In genomic region chr12:28222959-28223662, GRCh38 we compare ENCODE assay signal across 11 cellular contexts. TPM values are rescaled to one million over a fixed set of nuclear protein-coding genes. Genes with fewer than 3 reads are reported as not detected.
DNase-seq lines count a peak whose midpoint lies in the region; ATAC-seq, FAIRE-seq and TF ChIP-seq lines count a peak whose summit lies in the region.
"Had no signal": no experiment of that assay in that cellular context is flagged by ENCODE, and none has a peak within 500 bp of the region (broad histone marks: within the 10 kb centered on the region; RNA-seq: fewer than 3 reads in every experiment).

No MANE protein-coding gene starts in this region.

- ATAC-seq in GM18511 (IDR thresholded peaks at IDR 0.05; ENCODE audit: unreplicated experiment), result peak; percentile 92
- peak; percentile 94 for ATAC-seq in GM21423 (IDR thresholded peaks at IDR 0.05; ENCODE audit: unreplicated experiment)
- peak; percentile 90 for ATAC-seq in HG03280 (IDR thresholded peaks at IDR 0.05; ENCODE audit: unreplicated experiment)
- ATAC-seq in GM12878, result peak; percentile 93
- no peak for ATAC-seq in right cardiac atrium

- intact Hi-C loops in GM12878 (cut with micrococcal nuclease; ENCODE audit: unreplicated experiment), result loop anchor here (2.0 kb wide), 1 partner anchor 32 kb away; the partner anchor contains the start of gene CCDC91
- intact Hi-C loops in right cardiac atrium (cut with DNase I), result no loop called here
- intact Hi-C loops in prostate gland (cut with DNase I), result no loop called here

- CTCF ChIA-PET in GM12878 (lab: Yijun Ruan, JAX), result interaction anchor here (0.5 to 1.0 kb wide), 2 partner anchors 32 kb away, joined by 3 read pairs; no protein-coding TSS in a partner anchor

- H3K4me3 ChIP-seq in GM12878 (0 out of 2 replicates have a peak overlapping the region, but pooled peaks have one; percentile 5), right cardiac atrium (ENCODE audit: low read length) (no peak overlapping the region), prostate gland (no peak overlapping the region)
- H3K4me3 ChIP-seq: skin epidermis, uterus had no signal

- no peak overlapping the region for H2AFZ ChIP-seq in GM12878 (ENCODE audit: control insufficient read depth, low read depth, low read length)

- H3K9me3 ChIP-seq in GM12878 (replicated peaks; ENCODE audit: control insufficient read depth, insufficient read depth, low read length) (peaks cover 1% of the 10 kb centered on the region), right cardiac atrium (ENCODE audit: control insufficient read depth, low read length) (no peaks in the 10 kb centered on the region), prostate gland (no peaks in the 10 kb centered on the region)

- RAD21 ChIA-PET in GM12878 (lab: Charles Lee; ENCODE audit: unreplicated experiment), result interaction anchor here (1.2 to 2.0 kb wide), 3 partner anchors 12 to 29 kb away, joined by 4 to 9 read pairs (median 4); no protein-coding TSS in a partner anchor

- POLR2A ChIA-PET in GM12878 (lab: Charles Lee), result interaction anchor here (0.9 to 1.2 kb wide), 3 partner anchors 28 to 31 kb away, joined by 3 to 5 read pairs (median 3); no protein-coding TSS in a partner anchor

- no TSS peak for BruUV-seq in GM12878 (replicated peaks; lab: Mats Ljungman, UMichigan)

- TF ChIP-seq CTCF in GM12878 (IDR thresholded peaks at IDR 0.05 in 2 of 3, conservative IDR thresholded peaks at IDR 0.05 in 1 of 3; ENCODE audit: control insufficient read depth in 2 of 3, extremely low read depth in 1 of 3, insufficient read depth in 1 of 3, low read depth in 3 of 3, low read length in 3 of 3) (no peak), prostate gland (IDR thresholded peaks at IDR 0.05) (no peak)

- TF ChIP-seq EP300 in GM12878 (IDR thresholded peaks at IDR 0.05; ENCODE audit: borderline replicate concordance in 1 of 2, control insufficient read depth in 1 of 2, low read depth in 2 of 2, low read length in 2 of 2), result no peak

- H3K79me2 ChIP-seq in GM12878 (ENCODE audit: control insufficient read depth, insufficient read depth, low read length), result peaks cover 2% of the 10 kb centered on the region

- in situ Hi-C loops in GM12878 (cut with MboI), result no loop called here

- no peak for TF ChIP-seq POLR2A in GM12878 (IDR thresholded peaks at IDR 0.05; ENCODE audit: low read depth, low read length)
- TF ChIP-seq POLR2A in prostate gland (IDR thresholded peaks at IDR 0.05), result no peak

- SMC1A ChIA-PET in GM12878 (lab: Charles Lee; ENCODE audit: uncharacterized antibody, unreplicated experiment), result interaction anchor here (0.6 to 3.7 kb wide), 8 partner anchors 8 to 264 kb away, joined by 3 to 20 read pairs (median 3); no protein-coding TSS in a partner anchor

- H4K20me1 ChIP-seq in GM12878 (ENCODE audit: control insufficient read depth, insufficient read depth), result no peaks in the 10 kb centered on the region

- H3K27me3 ChIP-seq in GM12878 (replicated peaks in 1 of 2; ENCODE audit: control insufficient read depth in 2 of 2, insufficient read depth in 2 of 2, low read length in 1 of 2) (no peaks in the 10 kb centered on the region), right cardiac atrium (ENCODE audit: control insufficient read depth, insufficient read depth) (no peaks in the 10 kb centered on the region), prostate gland (replicated peaks; ENCODE audit: insufficient read depth) (no peaks in the 10 kb centered on the region)
- H3K27me3 ChIP-seq: uterus had no signal

- H3K36me3 ChIP-seq in GM12878 (ENCODE audit: control insufficient read depth in 2 of 2, insufficient read depth in 2 of 2, low read length in 1 of 2) (no peaks in the 10 kb centered on the region), prostate gland (no peaks in the 10 kb centered on the region)
- H3K36me3 ChIP-seq: uterus had no signal

- H3K4me1 ChIP-seq in GM12878 (ENCODE audit: control insufficient read depth, insufficient read depth, low read length), result peaks cover 19% of the 10 kb centered on the region; the same call in 1 of the 2 replicates
- H3K4me1 ChIP-seq in right cardiac atrium (ENCODE audit: control insufficient read depth, insufficient read depth, low read length), result no peaks in the 10 kb centered on the region
- no peaks in the 10 kb centered on the region for H3K4me1 ChIP-seq in prostate gland (replicated peaks)
- H3K4me1 ChIP-seq: uterus had no signal

- DNase-seq in GM12878 (ENCODE audit: low read depth, low spot score), result no peak
- no peak for DNase-seq in DMS 273 treated with DMSO at 0.1 percent for 48 hours (lab: John Stamatoyannopoulos, UW)
- DNase-seq in hepatic stellate cell (ENCODE audit: low spot score), result no peak
- DNase-seq in right cardiac atrium, result no peak
- no peak for DNase-seq in prostate gland (ENCODE audit: low spot score)
- DNase-seq: GF-D8, uterus had no signal

- H3K9ac ChIP-seq in GM12878 (ENCODE audit: control insufficient read depth, insufficient read depth, low read length), result no peak overlapping the region

- H3K4me2 ChIP-seq in GM12878 (ENCODE audit: control insufficient read depth, insufficient read depth), result peak overlapping the region; percentile 40

- peak; percentile 27 for FAIRE-seq in GM12878 (lab: Jason Lieb, UNC)

- 28% methylated on average over 3 of the region's 3 CpGs for WGBS in GM12878 (ENCODE audit: insufficient coverage, insufficient replicate concordance, low lambda C conversion rate, missing lambda C conversion rate)
- WGBS in right cardiac atrium, result 91% methylated on average over 3 of the region's 3 CpGs
- WGBS in prostate gland, result 75% methylated on average over 3 of the region's 3 CpGs

- no peak for TF ChIP-seq RAD21 in GM12878 (IDR thresholded peaks at IDR 0.05; ENCODE audit: insufficient read depth, low read depth, low read length)

- H3K27ac ChIP-seq in GM12878 (ENCODE audit: control insufficient read depth, insufficient read depth) (no peak overlapping the region; the same call in 1 of the 2 replicates), right cardiac atrium (ENCODE audit: low read length) (no peak overlapping the region), prostate gland (no peak overlapping the region)
- H3K27ac ChIP-seq: uterus had no signal

TF ChIP-seq in GM12878, 131 proteins besides CTCF, POLR2A, EP300 and RAD21 (continues in another document):
- TF ChIP-seq DPF2 (IDR thresholded peaks at IDR 0.05) (no peak), IRF4 (IDR thresholded peaks at IDR 0.05; ENCODE audit: low read depth, low read length) (0 out of 2 replicates have a peak, but pooled peaks have one; percentile 39), ZBTB33 (IDR thresholded peaks at IDR 0.05) (no peak), SIX5 (IDR thresholded peaks at IDR 0.05; ENCODE audit: low read depth, low read length, severe bottlenecking) (no peak), CEBPB (IDR thresholded peaks at IDR 0.05; ENCODE audit: borderline replicate concordance in 1 of 2, low read depth in 2 of 2, low read length in 2 of 2) (no peak), SPI1 (IDR thresholded peaks at IDR 0.05; ENCODE audit: borderline replicate concordance, insufficient read depth, low read depth, low read length) (0 out of 2 replicates have a peak, but pooled peaks have one; percentile 36), CBX5 (IDR thresholded peaks at IDR 0.05; ENCODE audit: low read depth) (0 out of 2 replicates have a peak, but pooled peaks have one; percentile 29)

RNA-seq across cellular contexts. Expression of gene CCDC91, which starts 32.9 kb away (rescaled TPM):
- 85.1 and 85.2 TPM in 2 replicates for total RNA-seq in GM12878 (2013; cell fraction: nucleolus; rRNA removed)
- total RNA-seq in GM12878 (2014; rRNA removed) (13.5 and 15.4 TPM in 2 replicates), GM12878 (2014; rRNA removed; fragmentation: Illumina TruSeq; extraction: Trizol) (17.3 and 20.3 TPM in 2 replicates), GM12878 (2021) (14.1 and 15.8 TPM in 2 replicates), right cardiac atrium (10 to 100 TPM; 41.3 to 50.3 (median 45.5) TPM), prostate gland (10 to 100 TPM; 25.3 to 42.4 TPM)
- polyA plus RNA-seq in GM12878 (2011; ENCODE audit: low read depth), result 7.5 TPM
- polyA plus RNA-seq in GM12878 (2011; rRNA removed) (24.9 and 28.1 TPM in 2 replicates), GM12878 (2014; fragmentation: Illumina TruSeq; extraction: Trizol) (17.2 and 23.3 TPM in 2 replicates), GM12878 (2014; fragmentation: Nextera tagmentation; extraction: Ambion mirVana) (10 to 100 TPM in 1 of 2 experiments, 1 to 10 TPM in 1; 6.1 to 10.3 TPM), GM12878 (2014; rRNA removed) (9.4 and 9.6 TPM in 2 replicates), GM12878 (2016; fragmentation: Nextera tagmentation; extraction: Ambion mirVana) (10 to 100 TPM; 21.1 to 21.6 TPM), right cardiac atrium (26.8 TPM)
- 9.1 and 10.1 TPM in 2 replicates for polyA plus RNA-seq in GM12878 (2011; cell fraction: cytosol; rRNA removed)
- 12.0 and 12.1 TPM in 2 replicates for polyA plus RNA-seq in GM12878 (2011; cell fraction: nucleus; rRNA removed)
- polyA plus RNA-seq in GM12878 (2012), result 10.2 and 10.7 TPM in 2 replicates
- 35.1 and 51.9 TPM in 2 replicates for polyA minus RNA-seq in GM12878 (2011; rRNA and poly(A)+ RNA removed)
- polyA minus RNA-seq in GM12878 (2011; cell fraction: cytosol; rRNA and poly(A)+ RNA removed), result 17.4 and 23.3 TPM in 2 replicates
- polyA minus RNA-seq in GM12878 (2011; cell fraction: nucleus; rRNA and poly(A)+ RNA removed), result 33.9 and 54.6 TPM in 2 replicates

Comparison
In these comparisons a context has a peak if more than half of its experiments do, and no peak if none do; other contexts are left out.
1. ATAC-seq: peak in GM18511 (single experiment), GM21423 (single experiment), HG03280 (single experiment) and GM12878 (single experiment); none in right cardiac atrium (0 of 2).